17 cellular contexts compared by ENCODE assay signal in genomic region chr6:157806496-157807215, GRCh38. TPM values are rescaled to one million over a fixed set of nuclear protein-coding genes. Genes with fewer than 3 reads are reported as not detected.
DNase-seq lines count a peak whose midpoint lies in the region; ATAC-seq, FAIRE-seq and TF ChIP-seq lines count a peak whose summit lies in the region.
"Had no signal": no experiment of that assay in that cellular context is flagged by ENCODE, and none has a peak within 500 bp of the region (broad histone marks: within the 10 kb centered on the region; RNA-seq: fewer than 3 reads in every experiment).

No MANE protein-coding gene starts in this region.

- POLR2A ChIA-PET in HepG2 (lab: Yijun Ruan, JAX) = no interaction called here

- no peak overlapping the region for H3K4me3 Mint-ChIP-seq in activated T-helper 1 cell treated with anti-CD3 and anti-CD28 coated beads, Interleukin-12 subunit alpha, Interleukin-12 subunit beta, Interleukin-2, Interleukin-4 antibody, amounts not matched to agents 30 ng/mL and 10 ng/mL and 1 ng/mL, durations not matched to agents 14 hours and 24 hours and 36 hours
- no peak overlapping the region for H3K4me3 Mint-ChIP-seq in T-helper 17 cell

- peaks cover 21% of the 10 kb centered on the region for H3K27me3 Mint-ChIP-seq in activated T-helper 1 cell treated with anti-CD3 and anti-CD28 coated beads, Interleukin-12 subunit alpha, Interleukin-12 subunit beta, Interleukin-2, Interleukin-4 antibody, amounts not matched to agents 30 ng/mL and 10 ng/mL and 1 ng/mL, durations not matched to agents 14 hours and 24 hours and 36 hours (ENCODE audit: insufficient read depth)
- H3K27me3 Mint-ChIP-seq in T-helper 17 cell = peaks cover 6% of the 10 kb centered on the region

- no peaks in the 10 kb centered on the region for H3K79me2 ChIP-seq in HepG2 (ENCODE audit: insufficient read depth, low read length)

- H3K36me3 ChIP-seq in HepG2 (replicated peaks in 1 of 2; ENCODE audit: control insufficient read depth in 1 of 2, insufficient read depth in 2 of 2, low read length in 2 of 2) (no peaks in the 10 kb centered on the region), right lobe of liver (no peaks in the 10 kb centered on the region)
- H3K36me3 ChIP-seq: SJSA1 had no signal

- CTCF ChIA-PET in HepG2 (lab: Yijun Ruan, JAX; ENCODE audit: low intra/inter-chr PET ratio, low total read pairs) = no interaction called here

- peaks cover 9% of the 10 kb centered on the region for H3K36me3 Mint-ChIP-seq in activated T-helper 1 cell treated with anti-CD3 and anti-CD28 coated beads, Interleukin-12 subunit alpha, Interleukin-12 subunit beta, Interleukin-2, Interleukin-4 antibody, amounts not matched to agents 30 ng/mL and 10 ng/mL and 1 ng/mL, durations not matched to agents 14 hours and 24 hours and 36 hours (ENCODE audit: low read depth)
- H3K36me3 Mint-ChIP-seq in T-helper 17 cell (ENCODE audit: low read depth) = no peaks in the 10 kb centered on the region

- DNase-seq in HepG2 (ENCODE audit: low spot score) (no peak), right lobe of liver (no peak), fibroblast of peridontal ligament (ENCODE audit: extremely low read depth) (peak; percentile 48), DMS79 treated with DMSO at 0.1 percent for 48 hours (lab: John Stamatoyannopoulos, UW) (no peak), NCI-H1048 (lab: John Stamatoyannopoulos, UW) (no peak), T-helper 17 cell (no peak)
- no peak for DNase-seq in activated T-helper 1 cell treated with anti-CD3 and anti-CD28 coated beads, Interleukin-12 subunit alpha, Interleukin-12 subunit beta, Interleukin-2, Interleukin-4 antibody, amounts not matched to agents 30 ng/mL and 10 ng/mL and 1 ng/mL, durations not matched to agents 14 hours and 24 hours and 36 hours (ENCODE audit: low spot score)
- DNase-seq: COR-L47, HCEC 1CT, KG1, NCI-H1105, NCI-H187, NCI-H774, PC-9 had no signal

- peak; percentile 29; the same call in 1 of the 3 replicates for ATAC-seq in HepG2
- ATAC-seq in right lobe of liver = no peak
- no peak for ATAC-seq in T-helper 17 cell

- TF ChIP-seq CTCF in HepG2 (CRISPR knock-in tag; IDR thresholded peaks at IDR 0.05) = no peak
- TF ChIP-seq CTCF in right lobe of liver (IDR thresholded peaks at IDR 0.05) = no peak

- no peak overlapping the region for H2AFZ ChIP-seq in HepG2 (ENCODE audit: low read length)
- H2AFZ ChIP-seq: PC-9 had no signal

- no peak for TF ChIP-seq EP300 in HepG2 (IDR thresholded peaks at IDR 0.05; ENCODE audit: low read depth in 2 of 2, low read length in 2 of 2)
- TF ChIP-seq EP300 in HepG2 (CRISPR knock-in tag; IDR thresholded peaks at IDR 0.05; ENCODE audit: borderline replicate concordance) = no peak

- TF ChIP-seq POLR2A in HepG2 (IDR thresholded peaks at IDR 0.05; ENCODE audit: insufficient read depth in 1 of 2, low read depth in 2 of 2, low read length in 2 of 2) (no peak), right lobe of liver (IDR thresholded peaks at IDR 0.05) (no peak)

- H3K27ac ChIP-seq in HepG2 (ENCODE audit: extremely low read length, insufficient read depth, low read length) (no peak overlapping the region), right lobe of liver (no peak overlapping the region), temporal lobe (ENCODE audit: low read depth, low read length) (peak overlapping the region; percentile 28)
- H3K27ac ChIP-seq: C4-2B, PC-9, SJSA1 had no signal

- H3K27me3 ChIP-seq in HepG2 (ENCODE audit: control insufficient read depth in 1 of 2, insufficient read depth in 2 of 2, low read length in 2 of 2) = peaks cover 0 to 5% of the 10 kb centered on the region in 2 experiments; a peak in 2 of 5 replicates
- no peaks in the 10 kb centered on the region for H3K27me3 ChIP-seq in right lobe of liver
- H3K27me3 ChIP-seq: SJSA1 had no signal

- no peak overlapping the region for H3K4me3 ChIP-seq in HepG2 (replicated peaks in 1 of 3; ENCODE audit: insufficient read depth in 1 of 3, low read depth in 2 of 3, low read length in 3 of 3)
- no peak overlapping the region for H3K4me3 ChIP-seq in right lobe of liver
- H3K4me3 ChIP-seq: PC-9, SJSA1 had no signal

- no peak overlapping the region for H3K9ac ChIP-seq in HepG2 (ENCODE audit: insufficient read depth, low read depth, low read length)

- H3K4me1 Mint-ChIP-seq in activated T-helper 1 cell treated with anti-CD3 and anti-CD28 coated beads, Interleukin-12 subunit alpha, Interleukin-12 subunit beta, Interleukin-2, Interleukin-4 antibody, amounts not matched to agents 30 ng/mL and 10 ng/mL and 1 ng/mL, durations not matched to agents 14 hours and 24 hours and 36 hours (ENCODE audit: low read depth) = peaks cover 29% of the 10 kb centered on the region
- no peaks in the 10 kb centered on the region for H3K4me1 Mint-ChIP-seq in T-helper 17 cell

- H3K9me3 ChIP-seq in HepG2 (ENCODE audit: low read length) (0 out of 2 replicates have a peak, but pooled peaks cover 3% of the 10 kb centered on the region), right lobe of liver (no peaks in the 10 kb centered on the region), T-helper 17 cell (ENCODE audit: control insufficient read depth, low read length, poor library complexity, severe bottlenecking) (no peaks in the 10 kb centered on the region)
- H3K9me3 ChIP-seq: SJSA1 had no signal

- in situ Hi-C loops in HepG2 (cut with HindIII; ENCODE audit: extremely low pct_ligation_motif_present, low pct_unique_long_range_greater_than_20kb) = no loop called here

- peak overlapping the region; percentile 21 for H3K27ac Mint-ChIP-seq in activated T-helper 1 cell treated with anti-CD3 and anti-CD28 coated beads, Interleukin-12 subunit alpha, Interleukin-12 subunit beta, Interleukin-2, Interleukin-4 antibody, amounts not matched to agents 30 ng/mL and 10 ng/mL and 1 ng/mL, durations not matched to agents 14 hours and 24 hours and 36 hours
- H3K27ac Mint-ChIP-seq in T-helper 17 cell = no peak overlapping the region

- WGBS in HepG2 (ENCODE audit: low lambda C conversion rate) = 41% methylated on average over 5 of the region's 5 CpGs
- 70% methylated on average over 5 of the region's 5 CpGs for whole genome bisulfite sequencing in right lobe of liver (ENCODE audit: insufficient coverage, low coverage, low lambda C conversion rate, missing lambda C conversion rate)

- no TSS peak for BruUV-seq in HepG2 (replicated peaks; lab: Mats Ljungman, UMichigan)

- FAIRE-seq in HepG2 (lab: Jason Lieb, UNC) = no peak

- intact Hi-C loops in HepG2 (cut with micrococcal nuclease; ENCODE audit: unreplicated experiment) = no loop called here
- intact Hi-C loops in right lobe of liver (cut with DNase I) = no loop called here
- intact Hi-C loops in activated T-helper 1 cell treated with anti-CD3 and anti-CD28 coated beads, Interleukin-12 subunit alpha, Interleukin-12 subunit beta, Interleukin-2, Interleukin-4 antibody, amounts not matched to agents 30 ng/mL and 10 ng/mL and 1 ng/mL, durations not matched to agents 14 hours and 24 hours and 36 hours (cut with micrococcal nuclease) = no loop called here

- peaks cover 30% of the 10 kb centered on the region for H3K9me3 Mint-ChIP-seq in activated T-helper 1 cell treated with anti-CD3 and anti-CD28 coated beads, Interleukin-12 subunit alpha, Interleukin-12 subunit beta, Interleukin-2, Interleukin-4 antibody, amounts not matched to agents 30 ng/mL and 10 ng/mL and 1 ng/mL, durations not matched to agents 14 hours and 24 hours and 36 hours

- no peaks in the 10 kb centered on the region for H3K4me1 ChIP-seq in HepG2 (ENCODE audit: insufficient read depth, low read length)
- no peaks in the 10 kb centered on the region for H3K4me1 ChIP-seq in right lobe of liver
- H3K4me1 ChIP-seq: SJSA1 had no signal

- TF ChIP-seq RAD21 in HepG2 (CRISPR knock-in tag; IDR thresholded peaks at IDR 0.05) = no peak

- H4K20me1 ChIP-seq in HepG2 (ENCODE audit: insufficient read depth, low read length) = no peaks in the 10 kb centered on the region

- no peak overlapping the region for H3K4me2 ChIP-seq in HepG2 (ENCODE audit: low read depth, low read length)
- H3K4me2 ChIP-seq: PC-9 had no signal

TF ChIP-seq in HepG2, 621 proteins besides CTCF, POLR2A, EP300 and RAD21 (continues in another document):
- no peak for TF ChIP-seq ZNF33B (CRISPR knock-in tag; IDR thresholded peaks at IDR 0.05)

RNA-seq across cellular contexts. Expression of gene SNX9, which starts 16.4 kb away (rescaled TPM):
- total RNA-seq in HepG2 (2016; rRNA removed; fragmentation: Illumina TruSeq; extraction: Trizol) (21.9 and 27.7 TPM in 2 replicates), right lobe of liver (10 to 100 TPM; 24.6 to 38.0 (median 29.3) TPM), temporal lobe (11.6 TPM), T-helper 17 cell (10 to 100 TPM; 21.2 to 38.9 TPM)
- 3.3 and 3.5 TPM in 2 replicates for total RNA-seq in HepG2 (2016; cell fraction: cytosol; rRNA removed; fragmentation: Illumina TruSeq; extraction: Trizol; ENCODE audit: low read depth)
- total RNA-seq in HepG2 (2016; cell fraction: insoluble cytoplasmic fraction; rRNA removed; fragmentation: Illumina TruSeq; extraction: Trizol) = 20.6 and 26.2 TPM in 2 replicates
- 11.1 and 12.4 TPM in 2 replicates for total RNA-seq in HepG2 (2016; cell fraction: membrane; rRNA removed; fragmentation: Illumina TruSeq; extraction: Trizol)
- total RNA-seq in HepG2 (2016; cell fraction: nucleus; rRNA removed; fragmentation: Illumina TruSeq; extraction: Trizol) = 15.6 and 15.7 TPM in 2 replicates
- 35.2 and 36.0 TPM in 2 replicates for polyA plus RNA-seq in HepG2 (2011; rRNA removed)
- polyA plus RNA-seq in HepG2 (2011; cell fraction: cytosol; rRNA removed) = 25.8 and 32.1 TPM in 2 replicates
- polyA plus RNA-seq in HepG2 (2011; cell fraction: nucleus; rRNA removed) = 24.9 and 25.2 TPM in 2 replicates
- 29.4 and 32.2 TPM in 2 replicates for polyA plus RNA-seq in HepG2 (2012)
- polyA plus RNA-seq in HepG2 (2016; cell fraction: cytosol; fragmentation: Illumina TruSeq; extraction: Trizol; ENCODE audit: low read depth) = 2.4 and 2.5 TPM in 2 replicates
- polyA plus RNA-seq in HepG2 (2016; cell fraction: insoluble cytoplasmic fraction; fragmentation: Illumina TruSeq; extraction: Trizol; ENCODE audit: low read depth) = 27.0 and 29.7 TPM in 2 replicates
- 6.8 and 7.3 TPM in 2 replicates for polyA plus RNA-seq in HepG2 (2016; cell fraction: membrane; fragmentation: Illumina TruSeq; extraction: Trizol; ENCODE audit: low read depth)
- 20.8 and 21.2 TPM in 2 replicates for polyA plus RNA-seq in HepG2 (2016; cell fraction: nucleus; fragmentation: Illumina TruSeq; extraction: Trizol; ENCODE audit: insufficient read depth, low read depth)
- 17.0 and 19.8 TPM in 2 replicates for polyA minus RNA-seq in HepG2 (2011; rRNA and poly(A)+ RNA removed; ENCODE audit: low replicate concordance)
- 22.7 and 25.5 TPM in 2 replicates for polyA minus RNA-seq in HepG2 (2011; cell fraction: cytosol; rRNA and poly(A)+ RNA removed)
- polyA minus RNA-seq in HepG2 (2011; cell fraction: nucleus; rRNA and poly(A)+ RNA removed) = 26.1 and 28.5 TPM in 2 replicates
- total RNA-seq in activated T-helper 1 cell treated with anti-CD3 and anti-CD28 coated beads, Interleukin-12 subunit alpha, Interleukin-12 subunit beta, Interleukin-2, Interleukin-4 antibody, amounts not matched to agents 30 ng/mL and 10 ng/mL and 1 ng/mL, durations not matched to agents 14 hours and 24 hours and 36 hours = 53.4 TPM in 2 replicates
